Comparison of ENCODE assay signal across 8 cellular contexts in the genomic region with DNA sequence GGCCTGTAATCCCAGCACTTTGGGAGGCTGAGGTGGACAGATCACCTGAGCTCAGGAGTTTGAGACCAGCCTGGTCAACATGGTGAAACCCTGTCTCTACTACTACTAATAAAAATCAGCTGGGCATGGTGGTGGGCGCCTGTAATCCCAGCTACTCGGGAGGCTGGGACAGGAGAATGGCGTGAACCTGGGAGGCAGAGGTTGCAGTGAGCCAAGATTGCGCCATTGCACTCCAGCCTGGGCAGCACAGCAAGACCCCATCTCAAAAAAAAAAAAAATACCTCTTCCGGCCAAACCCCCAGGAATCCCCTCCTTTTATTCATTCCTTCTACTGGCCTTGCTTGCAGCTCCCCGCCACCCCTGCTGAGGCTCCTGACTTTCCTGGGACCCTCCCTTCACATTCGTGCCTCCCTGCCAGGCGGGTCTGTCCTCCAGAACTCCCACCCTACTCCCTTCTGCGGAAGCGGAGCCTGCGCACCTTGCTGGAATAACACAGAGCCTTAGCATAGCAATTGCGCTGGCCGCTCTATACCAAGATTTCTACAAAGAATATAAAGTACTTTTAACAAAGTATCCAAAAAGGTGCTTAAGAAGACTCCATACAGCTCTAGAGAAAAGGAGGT. TPM values are rescaled to one million over a fixed set of nuclear protein-coding genes. Genes with fewer than 3 reads are reported as not detected.
DNase-seq lines count a peak whose midpoint lies in the region; ATAC-seq and TF ChIP-seq lines count a peak whose summit lies in the region.
"Not testable (repeated sequence)": the region's sequence is repeated elsewhere in the genome, so short reads cannot be mapped to it uniquely, and the experiment has no call there.

No MANE protein-coding gene starts in this region.

- intact Hi-C loops in left ventricle myocardium superior (cut with micrococcal nuclease) (loop anchor here (10.0 kb wide), 1 partner anchor 250 kb away; no protein-coding TSS in a partner anchor), posterior vena cava (cut with DNase I) (loop anchor here in 1 of 2 donors (5.0 kb wide), 1 partner anchor 42 kb away; no protein-coding TSS in a partner anchor)
- intact Hi-C loops in spleen (cut with DNase I; ENCODE audit: low total_unique reads); upper lobe of right lung (cut with DNase I): not testable (repeated sequence)

- H3K27ac ChIP-seq in BLaER1 treated with 17β-estradiol and CSF1 and Interleukin-3, amounts not matched to agents 10 nM and 100 nM: not testable (repeated sequence)
- H3K27ac ChIP-seq in gastroesophageal sphincter (peak overlapping the region; percentile 10 to 96 (median 89)), lung (ENCODE audit: low read depth in 1 of 2, low read length in 1 of 2) (peak overlapping the region; percentile 38 to 73), spleen (peak overlapping the region in 7 of 8 donors; percentile 48 to 80 (median 77)), upper lobe of right lung (peak overlapping the region; percentile 70)

- DNase-seq in chondrocyte (ENCODE audit: low spot score) (peak; percentile 43), left ventricle myocardium superior (peak; percentile 24), posterior vena cava (ENCODE audit: low spot score) (peak; percentile 60), spleen (peak; percentile 47)
- DNase-seq in lung (ENCODE audit: low spot score); upper lobe of right lung: not testable (repeated sequence)

- H3K4me1 ChIP-seq in BLaER1 treated with 17β-estradiol and CSF1 and Interleukin-3, amounts not matched to agents 10 nM and 100 nM: peaks cover 26 to 51% (median 45%) of the 10 kb centered on the region in 10 experiments
- H3K4me1 ChIP-seq in gastroesophageal sphincter: peaks cover 3 to 93% (median 37%) of the 10 kb centered on the region in 3 donors
- peaks cover 0 to 18% of the 10 kb centered on the region in 2 donors for H3K4me1 ChIP-seq in lung (ENCODE audit: control insufficient read depth in 2 of 2, insufficient read depth in 2 of 2, low read length in 2 of 2)
- H3K4me1 ChIP-seq in spleen: peaks cover 6 to 56% (median 33%) of the 10 kb centered on the region in 6 donors
- peaks cover 35% of the 10 kb centered on the region for H3K4me1 ChIP-seq in upper lobe of right lung

- ATAC-seq in gastroesophageal sphincter; left ventricle myocardium superior; lung (ENCODE audit: insufficient read depth, low FRiP score); upper lobe of right lung: not testable (repeated sequence)

- H3K9ac ChIP-seq in BLaER1 treated with 17β-estradiol and CSF1 and Interleukin-3, amounts not matched to agents 10 nM and 100 nM: peak overlapping the region in 1 of 11 experiments; percentile 36; a peak in 1 of 22 replicates

- not testable (repeated sequence) for H3K9me3 Mint-ChIP-seq in chondrocyte (ENCODE audit: low read depth)

- TF ChIP-seq EP300 in gastroesophageal sphincter (IDR thresholded peaks at IDR 0.05): not testable (repeated sequence)

- peak overlapping the region; percentile 16 for H3K4me3 Mint-ChIP-seq in chondrocyte (ENCODE audit: unreplicated experiment)

- H3K4me1 Mint-ChIP-seq in chondrocyte (ENCODE audit: low read depth): peaks cover 59% of the 10 kb centered on the region

- WGBS in gastroesophageal sphincter (ENCODE audit: low coverage in 1 of 2), 2 donors: 82 to 97% methylated on average over 2 to 12 of the region's 13 CpGs
- WGBS in lung, 2 donors: 91 to 93% methylated on average over 12 to 13 of the region's 13 CpGs
- WGBS in spleen, 5 donors: 84 to 96% (median 91%) methylated on average over 12 to 13 of the region's 13 CpGs

- H3K4me3 ChIP-seq in BLaER1 treated with 17β-estradiol and CSF1 and Interleukin-3, amounts not matched to agents 10 nM and 100 nM; lung; spleen; upper lobe of right lung: not testable (repeated sequence)
- H3K4me3 ChIP-seq in gastroesophageal sphincter: peak overlapping the region in 1 of 2 donors; percentile 32

- TF ChIP-seq CTCF in chondrocyte (IDR thresholded peaks at IDR 0.05); gastroesophageal sphincter (IDR thresholded peaks at IDR 0.05); lung (IDR thresholded peaks at IDR 0.05; ENCODE audit: control extremely low read depth, extremely low read depth); spleen (IDR thresholded peaks at IDR 0.05 in 8 of 11, conservative IDR thresholded peaks at IDR 0.05 in 3 of 11); upper lobe of right lung (IDR thresholded peaks at IDR 0.05): not testable (repeated sequence)

- H4K20me1 ChIP-seq in BLaER1 treated with 17β-estradiol and CSF1 and Interleukin-3, amounts not matched to agents 10 nM and 100 nM: peaks cover 0 to 87% (median 14%) of the 10 kb centered on the region in 11 experiments; a peak in 14 of 22 replicates

- peaks cover 0 to 11% (median 0%) of the 10 kb centered on the region in 11 experiments; a peak in 1 of 22 replicates for H3K9me3 ChIP-seq in BLaER1 treated with 17β-estradiol and CSF1 and Interleukin-3, amounts not matched to agents 10 nM and 100 nM (replicated peaks in 1 of 11)
- H3K9me3 ChIP-seq in gastroesophageal sphincter; lung (ENCODE audit: control insufficient read depth in 2 of 2, insufficient read depth in 1 of 2, low read length in 1 of 2); spleen; upper lobe of right lung: not testable (repeated sequence)

- not testable (repeated sequence) for H3K27me3 Mint-ChIP-seq in chondrocyte (ENCODE audit: low read depth)

- TF ChIP-seq POLR2A in gastroesophageal sphincter (IDR thresholded peaks at IDR 0.05); spleen (IDR thresholded peaks at IDR 0.05): not testable (repeated sequence)

- not testable (repeated sequence) for H3K27ac Mint-ChIP-seq in chondrocyte (ENCODE audit: unreplicated experiment)

- H3K27me3 ChIP-seq in BLaER1 treated with 17β-estradiol and CSF1 and Interleukin-3, amounts not matched to agents 10 nM and 100 nM; gastroesophageal sphincter; lung (ENCODE audit: control insufficient read depth, insufficient read depth); spleen (replicated peaks in 1 of 7); upper lobe of right lung: not testable (repeated sequence)

- H3K4me2 ChIP-seq in BLaER1 treated with 17β-estradiol and CSF1 and Interleukin-3, amounts not matched to agents 10 nM and 100 nM: peak overlapping the region in 7 of 11 experiments; percentile 49 to 79 (median 63); a peak in 8 of 22 replicates

- peaks cover 13% of the 10 kb centered on the region for H3K36me3 Mint-ChIP-seq in chondrocyte (ENCODE audit: low read depth)

- H3K36me3 ChIP-seq in BLaER1 treated with 17β-estradiol and CSF1 and Interleukin-3, amounts not matched to agents 10 nM and 100 nM: peaks cover 11 to 90% (median 42%) of the 10 kb centered on the region in 11 experiments; a peak in 20 of 22 replicates
- peaks cover 0 to 19% of the 10 kb centered on the region in 2 donors for H3K36me3 ChIP-seq in gastroesophageal sphincter
- peaks cover 0 to 37% of the 10 kb centered on the region in 2 donors for H3K36me3 ChIP-seq in lung (ENCODE audit: control insufficient read depth in 2 of 2, insufficient read depth in 2 of 2, low read length in 2 of 2)
- peaks cover 0 to 96% (median 27%) of the 10 kb centered on the region in 6 donors for H3K36me3 ChIP-seq in spleen
- peaks cover 43% of the 10 kb centered on the region for H3K36me3 ChIP-seq in upper lobe of right lung

RNA-seq across cellular contexts. Expression of gene TIMM22, which starts 47.6 kb away (rescaled TPM):
- 10.0 to 13.1 TPM (median 10.3 TPM) in 3 replicates for total RNA-seq in chondrocyte
- 10 to 100 TPM; 13.7 to 20.9 (median 16.0) TPM for total RNA-seq in gastroesophageal sphincter
- 15.8 TPM for total RNA-seq in left ventricle myocardium superior
- total RNA-seq in lung: 10 to 100 TPM; 11.3 to 12.2 TPM
- polyA plus RNA-seq in lung: 1 to 10 TPM; 7.2 to 8.4 TPM
- 1 to 10 TPM; 8.0 to 8.4 TPM for total RNA-seq in posterior vena cava
- 10 to 100 TPM in 6 of 7 donors, 1 to 10 TPM in 1; 9.7 to 14.3 (median 11.2) TPM for total RNA-seq in spleen
- polyA plus RNA-seq in spleen: 1 to 10 TPM; 5.1 to 8.8 (median 7.0) TPM
- 10.7 TPM for total RNA-seq in upper lobe of right lung
